1 cellular context compared by ENCODE assay signal in genomic region chr1:111462368-111463028, GRCh38.
TF ChIP-seq lines count a peak whose summit lies in the region.

No MANE protein-coding gene starts in this region.

TF ChIP-seq in H1, 55 proteins besides CTCF, POLR2A, EP300 and RAD21:
- no peak for TF ChIP-seq SRF (IDR thresholded peaks at IDR 0.05; ENCODE audit: low read depth, low read length)
- no peak for TF ChIP-seq SIN3A (conservative IDR thresholded peaks at IDR 0.05 in 1 of 2, IDR thresholded peaks at IDR 0.05 in 1 of 2; ENCODE audit: low read depth in 1 of 2, low read length in 2 of 2)
- no peak for TF ChIP-seq EGR1 (IDR thresholded peaks at IDR 0.05; ENCODE audit: borderline replicate concordance, low read depth, low read length)
- peak; percentile 44; the same call in 1 of the 2 replicates for TF ChIP-seq CEBPB (IDR thresholded peaks at IDR 0.05; ENCODE audit: low read depth, low read length)
